19 cellular contexts compared by ENCODE assay signal in the genomic region with DNA sequence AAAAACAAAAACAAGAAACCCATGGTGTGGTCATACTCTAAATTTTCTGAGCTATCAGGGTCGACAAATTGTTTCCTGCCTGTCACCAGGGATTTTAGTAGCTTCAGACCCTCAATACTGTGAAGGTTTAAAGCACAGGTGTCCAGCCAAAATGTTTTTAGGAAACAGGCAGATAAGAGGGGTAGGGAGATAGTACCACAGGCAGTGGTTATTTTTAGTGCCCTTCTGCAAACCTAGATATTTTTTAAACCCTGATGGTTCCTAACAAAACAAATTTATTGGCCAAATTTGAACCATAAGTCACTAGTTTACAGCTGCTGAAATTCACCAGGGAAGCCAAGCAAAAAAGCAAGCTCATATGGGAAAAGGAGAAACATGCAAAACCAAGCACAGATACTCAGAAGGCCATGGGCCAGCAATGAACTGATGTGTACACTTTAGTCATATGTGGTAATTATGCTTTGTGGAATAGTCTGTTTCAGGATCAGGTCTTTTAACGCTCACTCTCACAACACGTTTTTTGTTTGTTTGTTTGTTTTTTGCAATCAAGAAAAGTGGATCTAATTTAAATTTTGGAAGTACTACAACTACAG.
"Had no signal": no experiment of that assay in that cellular context is flagged by ENCODE, and none has a peak within 500 bp of the region (broad histone marks: within the 10 kb centered on the region; RNA-seq: fewer than 3 reads in every experiment).

No MANE protein-coding gene starts in this region.

- DNase-seq: effector CD4-positive, alpha-beta T cell; endodermal cell; erythroblast; heart left ventricle; hippocampal formation; lower lobe of right lung; natural killer cell; posterior cingulate gyrus; sigmoid colon; stimulated activated CD4-positive, alpha-beta T cell treated with anti-CD3 and anti-CD28 coated beads, Interleukin-2, amount 100 ng/mL, for 24 hours; stimulated activated CD4-positive, alpha-beta T cell treated with anti-CD3 and anti-CD28 coated beads, Interleukin-4, amount 100 ng/mL, for 4 hours; stimulated activated naive B cell treated with anti-CD40 and anti-IgM and Interleukin-4, amounts not matched to agents 10 μg/mL and 1 μg/mL and 100 μg/mL, for 72 hours; stomach; substantia nigra; transverse colon had no signal

- H3K4me1 ChIP-seq: sigmoid colon had no signal

- H3K27me3 ChIP-seq: heart left ventricle, sigmoid colon, stomach, transverse colon had no signal

- H3K27ac ChIP-seq: coronary artery, lower lobe of right lung, sigmoid colon, skin epidermis, stomach, thoracic aorta, transverse colon had no signal

- H3K4me3 ChIP-seq: coronary artery, heart left ventricle, lower lobe of right lung, sigmoid colon, skin epidermis, stomach, thoracic aorta, transverse colon had no signal

- H3K9me3 ChIP-seq: heart left ventricle, lower lobe of right lung, sigmoid colon, stomach, thoracic aorta, transverse colon had no signal

- ATAC-seq: heart left ventricle; lower lobe of right lung; natural killer cell; stimulated activated naive B cell treated with anti-CD40 and anti-IgM and Interleukin-4, amounts not matched to agents 10 μg/mL and 1 μg/mL and 100 μg/mL, for 72 hours had no signal

- H3K36me3 ChIP-seq: lower lobe of right lung, sigmoid colon, stomach, thoracic aorta, transverse colon had no signal

- FAIRE-seq: endothelial cell of umbilical vein had no signal
